In the genomic region with DNA sequence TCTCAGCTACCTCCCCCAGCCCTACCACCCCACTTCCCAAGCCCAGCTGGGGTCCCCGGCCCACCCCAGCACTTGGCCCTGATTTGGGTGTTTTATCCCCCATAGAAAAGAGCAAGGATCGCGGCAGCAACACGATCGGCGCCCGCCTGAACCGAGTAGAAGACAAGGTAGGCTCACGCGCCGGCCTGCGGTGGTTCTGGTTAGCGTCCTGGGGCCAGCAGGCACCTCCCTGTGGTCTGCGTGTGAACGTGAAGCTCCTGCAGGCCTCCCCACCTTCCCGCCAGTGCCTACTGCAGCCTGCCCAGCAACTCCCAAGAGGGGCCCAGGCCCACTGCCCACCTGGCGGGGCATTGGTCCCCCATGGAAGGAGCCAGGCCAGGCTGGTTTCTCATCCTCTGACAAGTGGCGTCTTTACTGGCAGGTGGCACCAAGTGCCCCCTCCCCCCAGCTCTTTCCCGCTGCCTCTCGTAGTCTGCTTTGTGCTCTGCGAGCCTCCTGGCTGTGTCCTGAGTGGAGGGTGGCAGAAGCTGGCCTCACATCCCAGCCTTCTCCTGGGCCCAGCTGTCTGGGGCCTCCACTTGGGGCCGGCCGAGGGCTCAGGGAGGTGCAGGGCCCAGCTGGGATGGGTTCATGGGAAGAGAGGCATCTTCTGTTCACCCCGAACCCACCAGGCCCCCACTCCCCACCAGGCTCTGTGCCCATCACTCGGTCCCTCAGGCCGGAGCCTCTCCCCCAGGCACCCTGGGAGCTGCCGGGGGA, we compare ENCODE assay signal across 8 cellular contexts.
DNase-seq lines count a peak whose midpoint lies in the region; ATAC-seq and FAIRE-seq lines count a peak whose summit lies in the region.

No MANE protein-coding gene starts in this region.

- H3K27ac ChIP-seq in temporal lobe (ENCODE audit: low read depth, low read length): peak overlapping the region; percentile 72

- DNase-seq in activated CD4-positive, alpha-beta T cell treated with anti-CD3 and anti-CD28 coated beads for 1 hour: peak; percentile 5
- no peak for DNase-seq in activated CD4-positive, alpha-beta T cell treated with anti-CD3 and anti-CD28 coated beads for 4 hours
- DNase-seq in activated CD8-positive, alpha-beta memory T cell treated with anti-CD3 and anti-CD28 coated beads for 24 hours: peak; percentile 49
- DNase-seq in islet precursor cell: peak; percentile 68
- DNase-seq in RCC 7860 (ENCODE audit: low spot score): no peak
- DNase-seq in HT-29 (ENCODE audit: low spot score): no peak

- no peak for FAIRE-seq in RCC 7860 (lab: Jason Lieb, UNC)

- no peak for ATAC-seq in GM18517 (IDR thresholded peaks at IDR 0.05; ENCODE audit: unreplicated experiment)

Comparison
In these comparisons a context has a peak if more than half of its experiments do, and no peak if none do; other contexts are left out.
1. DNase-seq: peak in activated CD4-positive, alpha-beta T cell treated with anti-CD3 and anti-CD28 coated beads for 1 hour (single experiment), activated CD8-positive, alpha-beta memory T cell treated with anti-CD3 and anti-CD28 coated beads for 24 hours (single experiment) and islet precursor cell (single experiment); none in activated CD4-positive, alpha-beta T cell treated with anti-CD3 and anti-CD28 coated beads for 4 hours (0 of 2), RCC 7860 (single experiment) and HT-29 (single experiment).